ENCODE assay signal across 8 cellular contexts in genomic region chr10:101031796-101032636, GRCh38. TPM values are rescaled to one million over a fixed set of nuclear protein-coding genes. Genes with fewer than 3 reads are reported as not detected.
DNase-seq lines count a peak whose midpoint lies in the region; ATAC-seq and TF ChIP-seq lines count a peak whose summit lies in the region.

No MANE protein-coding gene starts in this region.

- peaks cover 27% of the 10 kb centered on the region for H3K36me3 ChIP-seq in osteoblast (ENCODE audit: insufficient read depth, low read length)
- H3K36me3 ChIP-seq in suprapubic skin = peaks cover 26% of the 10 kb centered on the region

- peaks cover 42% of the 10 kb centered on the region for H3K79me2 ChIP-seq in osteoblast (ENCODE audit: insufficient read depth, low read length)

- H3K27me3 ChIP-seq in osteoblast (ENCODE audit: insufficient read depth, low read length) = peaks cover 13% of the 10 kb centered on the region
- no peaks in the 10 kb centered on the region for H3K27me3 ChIP-seq in suprapubic skin

- H3K9me3 Mint-ChIP-seq in activated naive CD8-positive, alpha-beta T cell treated with anti-CD3 and anti-CD28 coated beads for 36 hours = no peaks in the 10 kb centered on the region

- peak overlapping the region; percentile 84 for H3K27ac Mint-ChIP-seq in activated naive CD8-positive, alpha-beta T cell treated with anti-CD3 and anti-CD28 coated beads for 36 hours

- peaks cover 24% of the 10 kb centered on the region for H3K4me1 Mint-ChIP-seq in activated naive CD8-positive, alpha-beta T cell treated with anti-CD3 and anti-CD28 coated beads for 36 hours

- peak overlapping the region; percentile 86 for H3K4me2 ChIP-seq in osteoblast (ENCODE audit: insufficient read depth, low read length)

- H3K4me3 ChIP-seq in osteoblast (ENCODE audit: insufficient read depth, low read length) (peak overlapping the region; percentile 82), suprapubic skin (peak overlapping the region; percentile 87)

- DNase-seq in Daoy (ENCODE audit: low read depth) (peak; percentile 66), HT1080 (ENCODE audit: low read depth) (peak; percentile 63), head of caudate nucleus (peak; percentile 72 to 96 (median 91)), osteoblast (ENCODE audit: insufficient read length, low spot score, missing footprints) (peak; percentile 95), suprapubic skin (ENCODE audit: low spot score in 2 of 2) (peak; percentile 93 to 95), GM19238 (ENCODE audit: insufficient read length, low spot score) (no peak)
- peak; percentile 76 for DNase-seq in activated naive CD8-positive, alpha-beta T cell treated with anti-CD3 and anti-CD28 coated beads for 36 hours

- H3K4me1 ChIP-seq in osteoblast (ENCODE audit: insufficient read depth, low read length) = peaks cover 19% of the 10 kb centered on the region
- peaks cover 34% of the 10 kb centered on the region for H3K4me1 ChIP-seq in suprapubic skin

- no peak for TF ChIP-seq CTCF in osteoblast (IDR thresholded peaks at IDR 0.05; ENCODE audit: extremely low read depth, low read depth, low read length)
- TF ChIP-seq CTCF in suprapubic skin (IDR thresholded peaks at IDR 0.05) = no peak

- H3K27me3 Mint-ChIP-seq in activated naive CD8-positive, alpha-beta T cell treated with anti-CD3 and anti-CD28 coated beads for 36 hours = no peaks in the 10 kb centered on the region

- peak; percentile 64 for ATAC-seq in SK-N-SH treated with all-trans-retinoic acid at 6 μM for 48 hours

- H3K36me3 Mint-ChIP-seq in activated naive CD8-positive, alpha-beta T cell treated with anti-CD3 and anti-CD28 coated beads for 36 hours = no peaks in the 10 kb centered on the region

- intact Hi-C loops in head of caudate nucleus (cut with DNase I) = no loop called here

- TF ChIP-seq POLR2A in suprapubic skin (IDR thresholded peaks at IDR 0.05) = peak in 1 of 2 donors; percentile 10

- H3K27ac ChIP-seq in osteoblast (ENCODE audit: low read depth, low read length) (peak overlapping the region; percentile 92), suprapubic skin (peak overlapping the region; percentile 98)

- peaks cover 33% of the 10 kb centered on the region for H4K20me1 ChIP-seq in osteoblast (ENCODE audit: insufficient read depth, low read length)

- H3K4me3 Mint-ChIP-seq in activated naive CD8-positive, alpha-beta T cell treated with anti-CD3 and anti-CD28 coated beads for 36 hours = peak overlapping the region; percentile 74

- peak overlapping the region; percentile 97 for H2AFZ ChIP-seq in osteoblast (ENCODE audit: low read length)

- TF ChIP-seq EP300 in suprapubic skin (IDR thresholded peaks at IDR 0.05) = no peak

- 0% methylated on average over 21 of the region's 47 CpGs for WGBS in suprapubic skin

- H3K9me3 ChIP-seq in osteoblast (ENCODE audit: low read depth, low read length) (no peaks in the 10 kb centered on the region), suprapubic skin (no peaks in the 10 kb centered on the region)

TF ChIP-seq in SK-N-SH treated with all-trans-retinoic acid at 6 μM for 48 hours, 23 proteins besides CTCF, POLR2A, EP300 and RAD21 (continues in another document):
- TF ChIP-seq SNAI2 (CRISPR knock-in tag; IDR thresholded peaks at IDR 0.05) (no peak), ZC3H10 (CRISPR knock-in tag; IDR thresholded peaks at IDR 0.05) (no peak), ZNF8 (CRISPR knock-in tag; IDR thresholded peaks at IDR 0.05) (no peak), CSRNP3 (CRISPR knock-in tag; IDR thresholded peaks at IDR 0.05) (no peak), TOX (CRISPR knock-in tag; IDR thresholded peaks at IDR 0.05; ENCODE audit: borderline replicate concordance) (no peak), ZNF565 (CRISPR knock-in tag; conservative IDR thresholded peaks at IDR 0.05; ENCODE audit: low read depth) (no peak), ISL1 (CRISPR knock-in tag; IDR thresholded peaks at IDR 0.05) (no peak), ZFP3 (CRISPR knock-in tag; IDR thresholded peaks at IDR 0.05) (no peak), ESRRG (CRISPR knock-in tag; IDR thresholded peaks at IDR 0.05) (no peak), OSR1 (CRISPR knock-in tag; IDR thresholded peaks at IDR 0.05) (no peak), PPARA (CRISPR knock-in tag; IDR thresholded peaks at IDR 0.05; ENCODE audit: borderline replicate concordance) (no peak), ZFP30 (CRISPR knock-in tag; IDR thresholded peaks at IDR 0.05) (no peak), CSDC2 (CRISPR knock-in tag; IDR thresholded peaks at IDR 0.05) (no peak), ARNTL (CRISPR knock-in tag; IDR thresholded peaks at IDR 0.05; ENCODE audit: borderline replicate concordance, low read depth) (no peak)
- TF ChIP-seq, protein P1, sequence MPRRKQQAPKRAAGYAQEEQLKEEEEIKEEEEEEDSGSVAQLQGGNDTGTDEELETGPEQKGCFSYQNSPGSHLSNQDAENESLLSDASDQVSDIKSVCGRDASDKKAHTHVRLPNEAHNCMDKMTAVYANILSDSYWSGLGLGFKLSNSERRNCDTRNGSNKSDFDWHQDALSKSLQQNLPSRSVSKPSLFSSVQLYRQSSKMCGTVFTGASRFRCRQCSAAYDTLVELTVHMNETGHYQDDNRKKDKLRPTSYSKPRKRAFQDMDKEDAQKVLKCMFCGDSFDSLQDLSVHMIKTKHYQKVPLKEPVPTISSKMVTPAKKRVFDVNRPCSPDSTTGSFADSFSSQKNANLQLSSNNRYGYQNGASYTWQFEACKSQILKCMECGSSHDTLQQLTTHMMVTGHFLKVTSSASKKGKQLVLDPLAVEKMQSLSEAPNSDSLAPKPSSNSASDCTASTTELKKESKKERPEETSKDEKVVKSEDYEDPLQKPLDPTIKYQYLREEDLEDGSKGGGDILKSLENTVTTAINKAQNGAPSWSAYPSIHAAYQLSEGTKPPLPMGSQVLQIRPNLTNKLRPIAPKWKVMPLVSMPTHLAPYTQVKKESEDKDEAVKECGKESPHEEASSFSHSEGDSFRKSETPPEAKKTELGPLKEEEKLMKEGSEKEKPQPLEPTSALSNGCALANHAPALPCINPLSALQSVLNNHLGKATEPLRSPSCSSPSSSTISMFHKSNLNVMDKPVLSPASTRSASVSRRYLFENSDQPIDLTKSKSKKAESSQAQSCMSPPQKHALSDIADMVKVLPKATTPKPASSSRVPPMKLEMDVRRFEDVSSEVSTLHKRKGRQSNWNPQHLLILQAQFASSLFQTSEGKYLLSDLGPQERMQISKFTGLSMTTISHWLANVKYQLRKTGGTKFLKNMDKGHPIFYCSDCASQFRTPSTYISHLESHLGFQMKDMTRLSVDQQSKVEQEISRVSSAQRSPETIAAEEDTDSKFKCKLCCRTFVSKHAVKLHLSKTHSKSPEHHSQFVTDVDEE (CRISPR knock-in tag; IDR thresholded peaks at IDR 0.05) = no peak

RNA-seq across cellular contexts. Expression of gene SFXN3, which starts 1.0 kb away (rescaled TPM):
- total RNA-seq in Daoy (2014; rRNA removed; shearing (Covaris generic)) = 14.7 and 32.1 TPM in 2 replicates
- total RNA-seq in HT1080 (2014; rRNA removed; shearing (Covaris generic)) = 70.2 and 76.3 TPM in 2 replicates
- 49.4 and 49.8 TPM in 2 replicates for polyA plus RNA-seq in HT1080 (2015; cell fraction: cytosol; rRNA removed)
- 160 and 189 TPM in 2 replicates for polyA plus RNA-seq in HT1080 (2015; cell fraction: nucleus; rRNA removed)
- 10 to 100 TPM; 12.6 to 13.9 TPM for total RNA-seq in activated naive CD8-positive, alpha-beta T cell treated with anti-CD3 and anti-CD28 coated beads for 36 hours
- 103 and 106 TPM in 2 replicates for total RNA-seq in osteoblast
- 100 to 1,000 TPM in 1 of 4 donors, 10 to 100 TPM in 3; 57.6 to 296 (median 74.3) TPM for total RNA-seq in suprapubic skin

RNA-seq across cellular contexts. Expression of gene PDZD7, which starts 1.1 kb away (rescaled TPM):
- 0.42 and 0.51 TPM in 2 replicates for total RNA-seq in Daoy (2014; rRNA removed; shearing (Covaris generic))
- total RNA-seq in HT1080 (2014; rRNA removed; shearing (Covaris generic)) = 0.80 and 1.6 TPM in 2 replicates
- polyA plus RNA-seq in HT1080 (2015; cell fraction: cytosol; rRNA removed) = 1.2 and 1.3 TPM in 2 replicates
- 2.8 and 4.4 TPM in 2 replicates for polyA plus RNA-seq in HT1080 (2015; cell fraction: nucleus; rRNA removed)
- under 1 TPM; 0.14 to 0.66 TPM for total RNA-seq in activated naive CD8-positive, alpha-beta T cell treated with anti-CD3 and anti-CD28 coated beads for 36 hours
- 0.72 and 1.2 TPM in 2 replicates for total RNA-seq in osteoblast
- total RNA-seq in suprapubic skin = 1 to 10 TPM; 1.2 to 6.0 (median 1.8) TPM

RNA-seq across cellular contexts. Expression of gene KAZALD1, which starts 29.8 kb away (rescaled TPM):
- total RNA-seq in Daoy (2014; rRNA removed; shearing (Covaris generic)) = 3.0 and 12.2 TPM in 2 replicates
- total RNA-seq in HT1080 (2014; rRNA removed; shearing (Covaris generic)) = 13.4 and 14.0 TPM in 2 replicates
- polyA plus RNA-seq in HT1080 (2015; cell fraction: cytosol; rRNA removed) = 10.0 and 11.7 TPM in 2 replicates
- 12.7 and 13.5 TPM in 2 replicates for polyA plus RNA-seq in HT1080 (2015; cell fraction: nucleus; rRNA removed)
- total RNA-seq in activated naive CD8-positive, alpha-beta T cell treated with anti-CD3 and anti-CD28 coated beads for 36 hours = under 1 TPM; 0.25 to 0.28 TPM
- 26.4 and 30.1 TPM in 2 replicates for total RNA-seq in osteoblast
- total RNA-seq in suprapubic skin = 1 to 10 TPM; 1.6 to 4.2 (median 2.5) TPM

RNA-seq across cellular contexts. Expression of gene LZTS2, which starts 32.4 kb away (rescaled TPM):
- 21.9 and 25.3 TPM in 2 replicates for total RNA-seq in Daoy (2014; rRNA removed; shearing (Covaris generic))
- 51.8 and 62.1 TPM in 2 replicates for total RNA-seq in HT1080 (2014; rRNA removed; shearing (Covaris generic))
- polyA plus RNA-seq in HT1080 (2015; cell fraction: cytosol; rRNA removed) = 44.8 and 46.6 TPM in 2 replicates
- 73.4 and 79.0 TPM in 2 replicates for polyA plus RNA-seq in HT1080 (2015; cell fraction: nucleus; rRNA removed)
- 10 to 100 TPM; 10.4 to 12.1 TPM for total RNA-seq in activated naive CD8-positive, alpha-beta T cell treated with anti-CD3 and anti-CD28 coated beads for 36 hours
- total RNA-seq in osteoblast (117 and 127 TPM in 2 replicates), suprapubic skin (10 to 100 TPM; 51.9 to 88.8 (median 61.2) TPM)

RNA-seq across cellular contexts. Expression of gene TWNK, which starts 44.7 kb away (rescaled TPM):
- total RNA-seq in Daoy (2014; rRNA removed; shearing (Covaris generic)) = 14.7 and 26.3 TPM in 2 replicates
- total RNA-seq in HT1080 (2014; rRNA removed; shearing (Covaris generic)) = 29.8 and 35.9 TPM in 2 replicates
- 23.1 and 25.3 TPM in 2 replicates for polyA plus RNA-seq in HT1080 (2015; cell fraction: cytosol; rRNA removed)
- polyA plus RNA-seq in HT1080 (2015; cell fraction: nucleus; rRNA removed) = 32.6 and 36.7 TPM in 2 replicates
- total RNA-seq in activated naive CD8-positive, alpha-beta T cell treated with anti-CD3 and anti-CD28 coated beads for 36 hours = 10 to 100 TPM; 40.6 to 41.9 TPM
- 3.2 and 3.3 TPM in 2 replicates for total RNA-seq in osteoblast
- 1 to 10 TPM; 7.6 to 9.0 (median 8.1) TPM for total RNA-seq in suprapubic skin
